16 cellular contexts compared by ENCODE assay signal in genomic region chr14:57266060-57266459, GRCh38. TPM values are rescaled to one million over a fixed set of nuclear protein-coding genes. Genes with fewer than 3 reads are reported as not detected.
DNase-seq lines count a peak whose midpoint lies in the region; ATAC-seq, FAIRE-seq and TF ChIP-seq lines count a peak whose summit lies in the region.
"Had no signal": no experiment of that assay in that cellular context is flagged by ENCODE, and none has a peak within 500 bp of the region (broad histone marks: within the 10 kb centered on the region; RNA-seq: fewer than 3 reads in every experiment).

No MANE protein-coding gene starts in this region.

- DNase-seq in CD4-positive, alpha-beta T cell, result no peak
- DNase-seq in KBM-7 (peak; percentile 8), endothelial cell of umbilical vein (ENCODE audit: low read depth, low spot score) (peak; percentile 82), nephron progenitor cell (no peak), SW 1271 (lab: John Stamatoyannopoulos, UW) (no peak), Calu3 (no peak)
- no peak for DNase-seq in naive thymus-derived CD8-positive, alpha-beta T cell
- DNase-seq: activated CD4-positive, alpha-beta T cell treated with anti-CD3 and anti-CD28 coated beads for 4 hours; CD8-positive, alpha-beta T cell; GOT3; left cardiac atrium; NCI-H1694 treated with DMSO at 0.1 percent for 48 hours had no signal

- H3K4me3 ChIP-seq in endothelial cell of umbilical vein (replicated peaks in 1 of 3; ENCODE audit: insufficient read depth in 1 of 3, low read depth in 1 of 3, low read length in 3 of 3), result peak overlapping the region in 1 of 3 experiments; percentile 59

- dilution Hi-C loops in endothelial cell of umbilical vein (cut with MboI; ENCODE audit: extremely low pct_ligation_motif_present, low sequenced_read_pairs), result no loop called here

- H3K27me3 ChIP-seq in CD4-positive, alpha-beta T cell (ENCODE audit: control insufficient read depth, insufficient read depth, low read length), result no peaks in the 10 kb centered on the region
- H3K27me3 ChIP-seq in endothelial cell of umbilical vein (ENCODE audit: control insufficient read depth in 2 of 2, insufficient read depth in 2 of 2, low read length in 2 of 2), result no peaks in the 10 kb centered on the region

- BruUV-seq in endothelial cell of umbilical vein (replicated peaks; lab: Mats Ljungman, UMichigan) (no TSS peak), Calu3 (replicated peaks; lab: Mats Ljungman, UMichigan) (no TSS peak)

- H3K27me3 Mint-ChIP-seq in CD4-positive, alpha-beta T cell, result no peaks in the 10 kb centered on the region
- H3K27me3 Mint-ChIP-seq in nephron progenitor cell (ENCODE audit: low read depth, poor library complexity) (no peaks in the 10 kb centered on the region), Calu3 (ENCODE audit: unreplicated experiment) (no peaks in the 10 kb centered on the region)
- H3K27me3 Mint-ChIP-seq in naive thymus-derived CD8-positive, alpha-beta T cell, result no peaks in the 10 kb centered on the region
- H3K27me3 Mint-ChIP-seq: IgD-negative memory B cell had no signal

- H3K27ac Mint-ChIP-seq in CD4-positive, alpha-beta T cell, result peak overlapping the region; percentile 40
- H3K27ac Mint-ChIP-seq in nephron progenitor cell, result no peak overlapping the region
- H3K27ac Mint-ChIP-seq in Calu3 (ENCODE audit: unreplicated experiment), result no peak overlapping the region
- H3K27ac Mint-ChIP-seq in naive thymus-derived CD8-positive, alpha-beta T cell, result peak overlapping the region in 1 of 10 donors; percentile 5
- H3K27ac Mint-ChIP-seq: activated T-helper 2 cell treated with anti-CD3 and anti-CD28 coated beads, Interferon-gamma antibody, Interleukin-2, Interleukin-4, amounts not matched to agents 10 μg/mL and 5 μg/mL and 100 μg/mL, durations not matched to agents 14 hours and 24 hours and 36 hours; CD8-positive, alpha-beta T cell; IgD-negative memory B cell had no signal

- peak overlapping the region; percentile 32 for H3K9ac ChIP-seq in endothelial cell of umbilical vein (replicated peaks; ENCODE audit: extremely low read depth, insufficient read depth, low read length)

- no peak overlapping the region for H3K27ac ChIP-seq in CD4-positive, alpha-beta T cell (ENCODE audit: low read depth, low read length)
- peak overlapping the region; percentile 24 for H3K27ac ChIP-seq in endothelial cell of umbilical vein (ENCODE audit: insufficient read depth, low read depth, low read length)

- peaks cover 11% of the 10 kb centered on the region for H4K20me1 ChIP-seq in endothelial cell of umbilical vein (replicated peaks; ENCODE audit: control insufficient read depth, extremely low read depth, insufficient read depth, low read length)

- H3K9me3 ChIP-seq in CD4-positive, alpha-beta T cell (ENCODE audit: control insufficient read depth, low read length), result no peaks in the 10 kb centered on the region
- H3K9me3 ChIP-seq in endothelial cell of umbilical vein (replicated peaks; ENCODE audit: control insufficient read depth, insufficient read depth, low read length), result no peaks in the 10 kb centered on the region

- intact Hi-C loops in CD4-positive, alpha-beta T cell (cut with DNase I, micrococcal nuclease), result loop anchor here (5.0 to 10.0 kb wide), 4 partner anchors 681 to 1684 kb away; partner anchors contain the start of genes KIAA0586 (in 1 of the 2), KTN1 (in 1 of the 2), TIMM9 (in 1 of the 2) and TMEM260 (in 1 of the 2)
- intact Hi-C loops in endothelial cell of umbilical vein (cut with micrococcal nuclease) (loop anchor here (2.0 to 5.0 kb wide), 4 partner anchors 13 to 1161 kb away; partner anchors contain the start of genes KIAA0586, PSMA3 and TIMM9), Calu3 (cut with micrococcal nuclease; ENCODE audit: unreplicated experiment) (no loop called here)

- CTCF ChIA-PET in CD4-positive, alpha-beta T cell (lab: Charles Lee), result interaction anchor here (0.6 kb wide), 1 partner anchor 30 kb away, joined by 3 read pairs; no protein-coding TSS in a partner anchor
- CTCF ChIA-PET in endothelial cell of umbilical vein (lab: Charles Lee), result interaction anchor here (1.2 to 1.7 kb wide), 2 partner anchors 61 to 113 kb away, joined by 3 to 5 read pairs; no protein-coding TSS in a partner anchor
- CTCF ChIA-PET in Calu3 (lab: Charles Lee), result interaction anchor here (0.7 kb wide), 1 partner anchor 20 kb away, joined by 3 read pairs; no protein-coding TSS in a partner anchor

- peaks cover 79% of the 10 kb centered on the region for H3K4me1 Mint-ChIP-seq in CD4-positive, alpha-beta T cell (ENCODE audit: low read depth)
- H3K4me1 Mint-ChIP-seq in nephron progenitor cell (peaks cover 52% of the 10 kb centered on the region), Calu3 (ENCODE audit: low read depth, unreplicated experiment) (peaks cover 34% of the 10 kb centered on the region)
- H3K4me1 Mint-ChIP-seq in naive thymus-derived CD8-positive, alpha-beta T cell, result peaks cover 26 to 76% (median 68%) of the 10 kb centered on the region in 4 donors

- no peak for TF ChIP-seq CTCF in CD4-positive, alpha-beta T cell (IDR thresholded peaks at IDR 0.05)
- TF ChIP-seq CTCF in endothelial cell of umbilical vein (IDR thresholded peaks at IDR 0.05; ENCODE audit: extremely low read depth in 1 of 2, insufficient read depth in 1 of 2, low read depth in 1 of 2, low read length in 2 of 2) (no peak), nephron progenitor cell (IDR thresholded peaks at IDR 0.05) (no peak), Calu3 (IDR thresholded peaks at IDR 0.05; ENCODE audit: unreplicated experiment) (no peak)

- H2AFZ ChIP-seq in endothelial cell of umbilical vein (ENCODE audit: low read depth, low read length), result no peak overlapping the region

- FAIRE-seq in endothelial cell of umbilical vein (lab: Jason Lieb, UNC), result peak; percentile 90
- FAIRE-seq: bronchial epithelial cell had no signal

- no peak for ATAC-seq in CD4-positive, alpha-beta T cell (ENCODE audit: poor library complexity)
- ATAC-seq in HG02610 (IDR thresholded peaks at IDR 0.05; ENCODE audit: unreplicated experiment), result no peak
- no peak for ATAC-seq in naive thymus-derived CD8-positive, alpha-beta T cell
- ATAC-seq: CD8-positive, alpha-beta T cell; left cardiac atrium had no signal

- no peaks in the 10 kb centered on the region for H3K9me1 ChIP-seq in endothelial cell of umbilical vein (replicated peaks; ENCODE audit: control insufficient read depth, extremely low read depth, insufficient read depth, low read length)

- peak overlapping the region; percentile 99 for H3K4me2 ChIP-seq in endothelial cell of umbilical vein (ENCODE audit: insufficient read depth, low read length)

- no peak for TF ChIP-seq POLR2A in endothelial cell of umbilical vein (IDR thresholded peaks at IDR 0.05; ENCODE audit: low read depth, low read length)

- in situ Hi-C loops in KBM-7 (cut with MboI; ENCODE audit: low pct_unique_long_range_greater_than_20kb, low sequenced_read_pairs), result no loop called here

- no peaks in the 10 kb centered on the region for H3K36me3 ChIP-seq in endothelial cell of umbilical vein (ENCODE audit: control insufficient read depth in 2 of 2, extremely low read depth in 1 of 2, insufficient read depth in 2 of 2, low read length in 2 of 2)

- H3K79me2 ChIP-seq in endothelial cell of umbilical vein (ENCODE audit: control insufficient read depth, insufficient read depth, low read length), result peaks cover 87% of the 10 kb centered on the region

- POLR2A ChIA-PET in CD4-positive, alpha-beta T cell (lab: Charles Lee), result no interaction called here
- POLR2A ChIA-PET in endothelial cell of umbilical vein (lab: Charles Lee), result no interaction called here
- POLR2A ChIA-PET in naive thymus-derived CD8-positive, alpha-beta T cell (lab: Charles Lee), result no interaction called here

- H3K4me3 Mint-ChIP-seq in CD4-positive, alpha-beta T cell, result peak overlapping the region; percentile 3
- peak overlapping the region; percentile 63 for H3K4me3 Mint-ChIP-seq in nephron progenitor cell
- no peak overlapping the region for H3K4me3 Mint-ChIP-seq in Calu3 (ENCODE audit: low read depth, unreplicated experiment)
- no peak overlapping the region for H3K4me3 Mint-ChIP-seq in naive thymus-derived CD8-positive, alpha-beta T cell
- H3K4me3 Mint-ChIP-seq: CD8-positive, alpha-beta T cell had no signal

- peaks cover 26% of the 10 kb centered on the region for H3K4me1 ChIP-seq in endothelial cell of umbilical vein (ENCODE audit: control insufficient read depth, extremely low read depth, insufficient read depth, low read length)

- H3K9me3 Mint-ChIP-seq in CD4-positive, alpha-beta T cell, result no peaks in the 10 kb centered on the region
- H3K9me3 Mint-ChIP-seq in nephron progenitor cell (no peaks in the 10 kb centered on the region), Calu3 (ENCODE audit: low read depth, unreplicated experiment) (no peaks in the 10 kb centered on the region)
- H3K9me3 Mint-ChIP-seq in naive thymus-derived CD8-positive, alpha-beta T cell, result no peaks in the 10 kb centered on the region
- H3K9me3 Mint-ChIP-seq: activated T-helper 2 cell treated with anti-CD3 and anti-CD28 coated beads, Interferon-gamma antibody, Interleukin-2, Interleukin-4, amounts not matched to agents 10 μg/mL and 5 μg/mL and 100 μg/mL, durations not matched to agents 14 hours and 24 hours and 36 hours; CD8-positive, alpha-beta T cell; IgD-negative memory B cell had no signal

- H3K36me3 Mint-ChIP-seq in CD4-positive, alpha-beta T cell (ENCODE audit: low read depth), result peaks cover 16% of the 10 kb centered on the region
- H3K36me3 Mint-ChIP-seq in nephron progenitor cell (ENCODE audit: low read depth) (peaks cover 27% of the 10 kb centered on the region), Calu3 (ENCODE audit: insufficient read depth, unreplicated experiment) (peaks cover 29% of the 10 kb centered on the region)
- peaks cover 2 to 5% (median 3%) of the 10 kb centered on the region in 3 donors for H3K36me3 Mint-ChIP-seq in naive thymus-derived CD8-positive, alpha-beta T cell

RNA-seq across cellular contexts. Expression of gene EXOC5, which starts 2.6 kb away (rescaled TPM):
- 10 to 100 TPM; 17.1 to 18.1 TPM for total RNA-seq in CD4-positive, alpha-beta T cell
- total RNA-seq in endothelial cell of umbilical vein (95.0 and 104 TPM in 2 replicates), Calu3 (2022) (62.4 and 67.2 TPM in 2 replicates)
- polyA plus RNA-seq in endothelial cell of umbilical vein, result 17.4 and 23.9 TPM in 2 replicates
- polyA plus RNA-seq in endothelial cell of umbilical vein (2011; cell fraction: cytosol; rRNA removed), result 23.3 and 24.1 TPM in 2 replicates
- 28.2 and 34.6 TPM in 2 replicates for polyA plus RNA-seq in endothelial cell of umbilical vein (2011; cell fraction: nucleus; rRNA removed)
- 43.2 and 65.7 TPM in 2 replicates for polyA plus RNA-seq in endothelial cell of umbilical vein (2012)
- 31.6 and 40.6 TPM in 2 replicates for polyA minus RNA-seq in endothelial cell of umbilical vein
- 24.9 TPM for polyA minus RNA-seq in endothelial cell of umbilical vein (2011; cell fraction: cytosol; rRNA and poly(A)+ RNA removed)
- 40.5 and 56.0 TPM in 2 replicates for polyA minus RNA-seq in endothelial cell of umbilical vein (2011; cell fraction: nucleus; rRNA and poly(A)+ RNA removed)
- 10 to 100 TPM; 44.5 to 47.3 TPM for total RNA-seq in naive thymus-derived CD8-positive, alpha-beta T cell
- polyA plus RNA-seq in naive thymus-derived CD8-positive, alpha-beta T cell, result 10 to 100 TPM; 42.1 to 50.1 (median 45.4) TPM

RNA-seq across cellular contexts. Expression of gene AP5M1, which starts 2.7 kb away (rescaled TPM):
- total RNA-seq in CD4-positive, alpha-beta T cell, result 10 to 100 TPM; 39.2 to 40.4 TPM
- total RNA-seq in endothelial cell of umbilical vein, result 38.7 and 39.6 TPM in 2 replicates
- 12.5 and 14.8 TPM in 2 replicates for polyA plus RNA-seq in endothelial cell of umbilical vein
- 16.5 and 16.6 TPM in 2 replicates for polyA plus RNA-seq in endothelial cell of umbilical vein (2011; cell fraction: cytosol; rRNA removed)
- polyA plus RNA-seq in endothelial cell of umbilical vein (2011; cell fraction: nucleus; rRNA removed), result 24.2 and 30.8 TPM in 2 replicates
- 17.4 and 25.0 TPM in 2 replicates for polyA plus RNA-seq in endothelial cell of umbilical vein (2012)
- 44.3 and 76.8 TPM in 2 replicates for polyA minus RNA-seq in endothelial cell of umbilical vein
- 12.7 TPM for polyA minus RNA-seq in endothelial cell of umbilical vein (2011; cell fraction: cytosol; rRNA and poly(A)+ RNA removed)
- 37.7 and 45.3 TPM in 2 replicates for polyA minus RNA-seq in endothelial cell of umbilical vein (2011; cell fraction: nucleus; rRNA and poly(A)+ RNA removed)
- total RNA-seq in Calu3 (2022), result 34.2 and 38.3 TPM in 2 replicates
- 10 to 100 TPM; 66.1 to 74.5 TPM for total RNA-seq in naive thymus-derived CD8-positive, alpha-beta T cell
- polyA plus RNA-seq in naive thymus-derived CD8-positive, alpha-beta T cell, result 10 to 100 TPM; 33.1 to 39.8 (median 36.7) TPM

Comparison
In these comparisons a context has a peak if more than half of its experiments do, and no peak if none do; other contexts are left out.
1. DNase-seq: peak in KBM-7 (single experiment) and endothelial cell of umbilical vein (single experiment); none in CD4-positive, alpha-beta T cell (0 of 10), nephron progenitor cell (single experiment), SW 1271 (0 of 2), Calu3 (single experiment) and naive thymus-derived CD8-positive, alpha-beta T cell (0 of 10).
2. H3K4me3 Mint-ChIP-seq: peak in CD4-positive, alpha-beta T cell (single experiment) and nephron progenitor cell (single experiment); none in Calu3 (single experiment) and naive thymus-derived CD8-positive, alpha-beta T cell (0 of 10).